ENCODE assay signal across 15 cellular contexts in the genomic region with DNA sequence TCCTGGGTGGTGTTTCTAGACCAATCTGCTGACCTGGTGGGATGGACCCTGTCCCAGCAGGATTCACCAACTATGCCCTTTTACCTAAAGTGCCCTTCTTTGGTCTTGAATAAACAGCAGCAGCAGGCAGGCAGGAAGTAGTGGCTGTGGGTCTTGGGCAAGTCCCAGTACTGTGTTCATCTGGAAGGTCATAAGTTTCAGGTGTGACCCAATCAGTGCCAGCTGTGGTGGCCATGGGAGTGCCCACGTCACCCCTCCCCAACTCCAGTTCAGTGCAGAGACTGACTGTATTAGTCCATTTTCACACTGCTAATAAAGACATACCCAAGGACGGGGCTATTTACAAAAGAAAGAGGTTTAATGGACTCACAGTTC.
DNase-seq lines count a peak whose midpoint lies in the region; ATAC-seq and TF ChIP-seq lines count a peak whose summit lies in the region.
"Had no signal": no experiment of that assay in that cellular context is flagged by ENCODE, and none has a peak within 500 bp of the region (broad histone marks: within the 10 kb centered on the region; RNA-seq: fewer than 3 reads in every experiment).

No MANE protein-coding gene starts in this region.

- H3K27ac Mint-ChIP-seq in Calu3 (ENCODE audit: unreplicated experiment): peak overlapping the region; percentile 69
- peak overlapping the region; percentile 14 for H3K27ac Mint-ChIP-seq in endodermal cell
- H3K27ac Mint-ChIP-seq: H9 had no signal

- H3K27me3 Mint-ChIP-seq in Calu3 (ENCODE audit: unreplicated experiment): no peaks in the 10 kb centered on the region
- H3K27me3 Mint-ChIP-seq in endodermal cell (ENCODE audit: insufficient read depth): no peaks in the 10 kb centered on the region

- no peak overlapping the region for H3K4me2 ChIP-seq in IMR-90 (ENCODE audit: low read depth, low read length)

- no peaks in the 10 kb centered on the region for H3K9me3 Mint-ChIP-seq in Calu3 (ENCODE audit: low read depth, unreplicated experiment)
- H3K9me3 Mint-ChIP-seq in endodermal cell: peaks cover 16% of the 10 kb centered on the region

- H2BK20ac ChIP-seq in IMR-90 (ENCODE audit: low read depth, low read length): no peak overlapping the region

- no peak for TF ChIP-seq CTCF in Calu3 (IDR thresholded peaks at IDR 0.05; ENCODE audit: unreplicated experiment)
- no peak for TF ChIP-seq CTCF in IMR-90 (conservative IDR thresholded peaks at IDR 0.05; ENCODE audit: low read depth, low read length)
- TF ChIP-seq CTCF in endodermal cell (conservative IDR thresholded peaks at IDR 0.05): no peak
- no peak for TF ChIP-seq CTCF in lower lobe of right lung (IDR thresholded peaks at IDR 0.05)

- no peak overlapping the region for H3K56ac ChIP-seq in IMR-90 (ENCODE audit: extremely low read depth, insufficient read depth, low read length)

- H3K79me1 ChIP-seq in IMR-90 (ENCODE audit: low read depth in 1 of 2, low read length in 2 of 2): no peaks in the 10 kb centered on the region

- no peaks in the 10 kb centered on the region for H3K9me1 ChIP-seq in IMR-90 (ENCODE audit: insufficient read depth, low read length)

- H2BK5ac ChIP-seq in IMR-90 (ENCODE audit: low read depth, low read length, poor library complexity, severe bottlenecking): no peak overlapping the region

- no peak overlapping the region for H4K5ac ChIP-seq in IMR-90 (ENCODE audit: low read depth, low read length)

- no peak overlapping the region for H2AK5ac ChIP-seq in IMR-90 (ENCODE audit: low read depth, low read length)

- no peak overlapping the region for H4K8ac ChIP-seq in IMR-90 (ENCODE audit: low read depth in 2 of 2, low read length in 2 of 2)

- in situ Hi-C loops in IMR-90 (cut with MboI; ENCODE audit: low sequenced_read_pairs): no loop called here

- H2AK9ac ChIP-seq in IMR-90 (replicated peaks; ENCODE audit: low read depth, low read length, poor library complexity): no peak overlapping the region

- H2AFZ ChIP-seq in IMR-90 (replicated peaks; ENCODE audit: low read length, poor library complexity): peak overlapping the region; percentile 3

- WGBS in IMR-90 (ENCODE audit: extremely low coverage in 2 of 2, insufficient read length in 1 of 2), 2 experiments: no CpG with 5 or more reads among the region's 2 CpGs
- WGBS in endodermal cell (ENCODE audit: insufficient coverage in 1 of 2, insufficient read length in 1 of 2), 2 experiments: 78 to 86% methylated on average over 1 to 2 of the region's 2 CpGs

- no peak overlapping the region for H3K4me3 ChIP-seq in IMR-90 (ENCODE audit: insufficient read depth, low read depth, low read length)
- no peak overlapping the region for H3K4me3 ChIP-seq in endodermal cell (ENCODE audit: low read length)
- H3K4me3 ChIP-seq in lower lobe of right lung: no peak overlapping the region
- H3K4me3 ChIP-seq: SJCRH30 had no signal

- intact Hi-C loops in Calu3 (cut with micrococcal nuclease; ENCODE audit: unreplicated experiment): loop anchor here (5.0 kb wide), 1 partner anchor 52 kb away; no protein-coding TSS in a partner anchor
- intact Hi-C loops in IMR-90 (cut with micrococcal nuclease): loop anchor here (2.0 kb wide), 1 partner anchor 1014 kb away; no protein-coding TSS in a partner anchor
- intact Hi-C loops in lower lobe of right lung (cut with DNase I): no loop called here

- H3K9ac ChIP-seq in IMR-90 (ENCODE audit: low read depth, low read length) (no peak overlapping the region), endodermal cell (ENCODE audit: extremely low read depth, low read length, poor library complexity, severe bottlenecking) (no peak overlapping the region)

- dilution Hi-C loops in IMR-90 (cut with HindIII; ENCODE audit: low sequenced_read_pairs, unreplicated experiment): no loop called here

- peaks cover 30% of the 10 kb centered on the region for H3K4me1 Mint-ChIP-seq in Calu3 (ENCODE audit: low read depth, unreplicated experiment)
- no peaks in the 10 kb centered on the region for H3K4me1 Mint-ChIP-seq in endodermal cell

- DNase-seq in Calu3: no peak
- no peak for DNase-seq in IMR-90
- no peak for DNase-seq in endodermal cell
- no peak for DNase-seq in lower lobe of right lung
- no peak for DNase-seq in NCI-H1048 (lab: John Stamatoyannopoulos, UW)
- DNase-seq in NCI-H1436 (lab: John Stamatoyannopoulos, UW): no peak
- DNase-seq: 8988T, DND-41, NCI-H1436 treated with DMSO at 0.1 percent for 48 hours, NCI-H187 treated with DMSO at 0.1 percent for 48 hours, NCI-H748 treated with DMSO at 0.1 percent for 48 hours had no signal

- H3K4ac ChIP-seq in IMR-90 (ENCODE audit: low read depth, low read length): no peak overlapping the region

- BruUV-seq in Calu3 (replicated peaks; lab: Mats Ljungman, UMichigan): no TSS peak
- BruUV-seq in IMR-90 (replicated peaks; lab: Mats Ljungman, UMichigan): no TSS peak

- H3K27ac ChIP-seq in IMR-90 (ENCODE audit: insufficient read depth, low read length): no peak overlapping the region
- H3K27ac ChIP-seq in endodermal cell (ENCODE audit: low read depth, low read length): no peak overlapping the region
- no peak overlapping the region for H3K27ac ChIP-seq in lower lobe of right lung
- H3K27ac ChIP-seq: SJCRH30 had no signal

- H3K36me3 Mint-ChIP-seq in Calu3 (ENCODE audit: insufficient read depth, unreplicated experiment) (no peaks in the 10 kb centered on the region), endodermal cell (ENCODE audit: low read depth) (no peaks in the 10 kb centered on the region)

- no peaks in the 10 kb centered on the region for H3K9me3 ChIP-seq in IMR-90 (ENCODE audit: control insufficient read depth, insufficient read depth, low read length)
- H3K9me3 ChIP-seq in endodermal cell (ENCODE audit: control insufficient read depth, low read length): no peaks in the 10 kb centered on the region
- H3K9me3 ChIP-seq in lower lobe of right lung: no peaks in the 10 kb centered on the region
- H3K9me3 ChIP-seq: SJCRH30 had no signal

- no peak overlapping the region for H3K18ac ChIP-seq in IMR-90 (ENCODE audit: low read depth, low read length)

- POLR2A ChIA-PET in IMR-90 (lab: Charles Lee; ENCODE audit: unreplicated experiment): no interaction called here

- H2BK120ac ChIP-seq in IMR-90 (ENCODE audit: low read depth, low read length): no peak overlapping the region

- ATAC-seq in IMR-90 (ENCODE audit: low read depth) (no peak), lower lobe of right lung (peak; percentile 25 to 26), HG03565 (IDR thresholded peaks at IDR 0.05; ENCODE audit: unreplicated experiment) (no peak), HG03097 (IDR thresholded peaks at IDR 0.05; ENCODE audit: low FRiP score, unreplicated experiment) (no peak)

- H2BK15ac ChIP-seq in IMR-90 (ENCODE audit: low read depth, low read length): no peak overlapping the region

- TF ChIP-seq POLR2A in IMR-90 (IDR thresholded peaks at IDR 0.05; ENCODE audit: low read depth, low read length): no peak

- H3K4me3 Mint-ChIP-seq in Calu3 (ENCODE audit: low read depth, unreplicated experiment) (no peak overlapping the region), endodermal cell (no peak overlapping the region)
- H3K4me3 Mint-ChIP-seq: H9 had no signal

- no peak overlapping the region for H3K14ac ChIP-seq in IMR-90 (replicated peaks; ENCODE audit: low read depth, low read length)

- H3K36me3 ChIP-seq in IMR-90 (ENCODE audit: control insufficient read depth, insufficient read depth, low read length): no peaks in the 10 kb centered on the region
- no peaks in the 10 kb centered on the region for H3K36me3 ChIP-seq in endodermal cell (ENCODE audit: control insufficient read depth, insufficient read depth, low read length)
- H3K36me3 ChIP-seq in lower lobe of right lung: no peaks in the 10 kb centered on the region
- H3K36me3 ChIP-seq: SJCRH30 had no signal

- no peak overlapping the region for H3K23ac ChIP-seq in IMR-90 (ENCODE audit: low read depth, low read length)

- no peaks in the 10 kb centered on the region for H3K27me3 ChIP-seq in IMR-90 (ENCODE audit: control insufficient read depth, insufficient read depth, low read length)
- H3K27me3 ChIP-seq in endodermal cell (ENCODE audit: control insufficient read depth, insufficient read depth, low read length, poor library complexity, severe bottlenecking): no peaks in the 10 kb centered on the region
- H3K27me3 ChIP-seq in lower lobe of right lung (ENCODE audit: low read depth): no peaks in the 10 kb centered on the region
- H3K27me3 ChIP-seq: SJCRH30 had no signal

- TF ChIP-seq RAD21 in IMR-90 (IDR thresholded peaks at IDR 0.05; ENCODE audit: low read length): no peak

- H4K20me1 ChIP-seq in IMR-90 (ENCODE audit: insufficient read depth, low read length): no peaks in the 10 kb centered on the region

- CTCF ChIA-PET in Calu3 (lab: Charles Lee): interaction anchor here (2.3 kb wide), 1 partner anchor 54 kb away, joined by 11 read pairs; no protein-coding TSS in a partner anchor
- CTCF ChIA-PET in IMR-90 (lab: Yijun Ruan, JAX): interaction anchor here (0.5 to 1.3 kb wide), 3 partner anchors 325 to 482 kb away, joined by 3 read pairs; no protein-coding TSS in a partner anchor

- H3K4me1 ChIP-seq in IMR-90 (ENCODE audit: control insufficient read depth, insufficient read depth, low read length) (no peaks in the 10 kb centered on the region), endodermal cell (ENCODE audit: control insufficient read depth, insufficient read depth, low read length) (no peaks in the 10 kb centered on the region), lower lobe of right lung (no peaks in the 10 kb centered on the region)
- H3K4me1 ChIP-seq: SJCRH30 had no signal

- no peak overlapping the region for H4K91ac ChIP-seq in IMR-90 (ENCODE audit: insufficient read depth, low read depth, low read length)

TF ChIP-seq in IMR-90, 13 proteins besides CTCF, POLR2A, EP300 and RAD21 (continues in another document):
- TF ChIP-seq MAZ (IDR thresholded peaks at IDR 0.05; ENCODE audit: borderline replicate concordance, low read depth, low read length): no peak
- TF ChIP-seq FOS (IDR thresholded peaks at IDR 0.05; ENCODE audit: low read depth, low read length): no peak
- TF ChIP-seq ELK1 (IDR thresholded peaks at IDR 0.05; ENCODE audit: borderline replicate concordance, low read depth, low read length): no peak
- TF ChIP-seq MAFK (IDR thresholded peaks at IDR 0.05; ENCODE audit: low read depth, low read length): no peak
- no peak for TF ChIP-seq RFX5 (IDR thresholded peaks at IDR 0.05; ENCODE audit: low read depth, low read length)

Comparison
In these comparisons a context has a peak if more than half of its experiments do, and no peak if none do; other contexts are left out.
1. ATAC-seq: peak in lower lobe of right lung (2 of 2); none in IMR-90 (single experiment), HG03565 (single experiment) and HG03097 (single experiment).